In genomic region chr21:21232320-21232719, GRCh38 we compare ENCODE assay signal across 9 cellular contexts.
DNase-seq lines count a peak whose midpoint lies in the region; ATAC-seq and TF ChIP-seq lines count a peak whose summit lies in the region.
"Had no signal": no experiment of that assay in that cellular context is flagged by ENCODE, and none has a peak within 500 bp of the region (broad histone marks: within the 10 kb centered on the region; RNA-seq: fewer than 3 reads in every experiment).

No MANE protein-coding gene starts in this region.

- TF ChIP-seq POLR2A in vagina (IDR thresholded peaks at IDR 0.05) = no peak

- no peaks in the 10 kb centered on the region for H3K9me3 Mint-ChIP-seq in activated T-helper 17 cell treated with anti-CD3 and anti-CD28 coated beads, Interleukin-2, amount 50 U/mL, for 72 hours

- no peaks in the 10 kb centered on the region for H3K27me3 ChIP-seq in MG63
- H3K27me3 ChIP-seq in WERI-Rb-1 (ENCODE audit: insufficient read depth, low read depth, severe bottlenecking) = no peaks in the 10 kb centered on the region
- no peaks in the 10 kb centered on the region for H3K27me3 ChIP-seq in vagina

- H3K27ac ChIP-seq in WERI-Rb-1 = no peak overlapping the region
- H3K27ac ChIP-seq in vagina = no peak overlapping the region

- H3K36me3 ChIP-seq in MG63 (no peaks in the 10 kb centered on the region), WERI-Rb-1 (no peaks in the 10 kb centered on the region), vagina (no peaks in the 10 kb centered on the region)

- no peaks in the 10 kb centered on the region for H3K9me3 ChIP-seq in MG63
- H3K9me3 ChIP-seq in WERI-Rb-1 (ENCODE audit: severe bottlenecking) = no peaks in the 10 kb centered on the region
- H3K9me3 ChIP-seq in vagina = no peaks in the 10 kb centered on the region

- no peak for ATAC-seq in activated T-helper 17 cell treated with anti-CD3 and anti-CD28 coated beads, Interleukin-2, amount 50 U/mL, for 72 hours (replicated peaks)
- ATAC-seq in GM21825 (IDR thresholded peaks at IDR 0.05; ENCODE audit: unreplicated experiment) = no peak
- ATAC-seq: T-cell had no signal

- H3K4me3 ChIP-seq in MG63 (no peak overlapping the region), WERI-Rb-1 (ENCODE audit: low read depth, low read length) (no peak overlapping the region), vagina (no peak overlapping the region)

- no peak overlapping the region for H3K27ac Mint-ChIP-seq in activated T-helper 17 cell treated with anti-CD3 and anti-CD28 coated beads, Interleukin-2, amount 50 U/mL, for 72 hours
- H3K27ac Mint-ChIP-seq: T-cell had no signal

- no peaks in the 10 kb centered on the region for H3K4me1 ChIP-seq in vagina

- DNase-seq in COR-L47 (lab: John Stamatoyannopoulos, UW) (peak; percentile 28), MG63 (peak; percentile 20), WERI-Rb-1 (peak; percentile 16), left kidney (ENCODE audit: low read depth, low spot score) (peak; percentile 53), vagina (ENCODE audit: extremely low spot score in 2 of 2) (no peak)
- no peak for DNase-seq in activated CD4-positive, alpha-beta T cell treated with anti-CD3 and anti-CD28 coated beads for 4 hours
- DNase-seq: T-cell had no signal

- peak; percentile 33; the same call in 1 of the 2 replicates for TF ChIP-seq CTCF in WERI-Rb-1 (IDR thresholded peaks at IDR 0.05; ENCODE audit: low read depth, low read length)
- TF ChIP-seq CTCF in vagina (IDR thresholded peaks at IDR 0.05) = peak in 1 of 3 experiments; percentile 25

- intact Hi-C loops in vagina (cut with DNase I) = no loop called here

- no peaks in the 10 kb centered on the region for H3K27me3 Mint-ChIP-seq in activated T-helper 17 cell treated with anti-CD3 and anti-CD28 coated beads, Interleukin-2, amount 50 U/mL, for 72 hours
- H3K27me3 Mint-ChIP-seq: T-cell had no signal

- no peaks in the 10 kb centered on the region for H3K4me1 Mint-ChIP-seq in activated T-helper 17 cell treated with anti-CD3 and anti-CD28 coated beads, Interleukin-2, amount 50 U/mL, for 72 hours
- H3K4me1 Mint-ChIP-seq: T-cell had no signal

- no peak overlapping the region for H3K4me3 Mint-ChIP-seq in activated T-helper 17 cell treated with anti-CD3 and anti-CD28 coated beads, Interleukin-2, amount 50 U/mL, for 72 hours
- H3K4me3 Mint-ChIP-seq: T-cell had no signal

- H3K36me3 Mint-ChIP-seq in activated T-helper 17 cell treated with anti-CD3 and anti-CD28 coated beads, Interleukin-2, amount 50 U/mL, for 72 hours (ENCODE audit: low read depth) = no peaks in the 10 kb centered on the region
- H3K36me3 Mint-ChIP-seq: T-cell had no signal

Comparison
In these comparisons a context has a peak if more than half of its experiments do, and no peak if none do; other contexts are left out.
1. DNase-seq: peak in COR-L47 (single experiment), MG63 (single experiment), WERI-Rb-1 (single experiment) and left kidney (single experiment); none in activated CD4-positive, alpha-beta T cell treated with anti-CD3 and anti-CD28 coated beads for 4 hours (0 of 2) and vagina (0 of 2).